10 cellular contexts compared by ENCODE assay signal in the genomic region with DNA sequence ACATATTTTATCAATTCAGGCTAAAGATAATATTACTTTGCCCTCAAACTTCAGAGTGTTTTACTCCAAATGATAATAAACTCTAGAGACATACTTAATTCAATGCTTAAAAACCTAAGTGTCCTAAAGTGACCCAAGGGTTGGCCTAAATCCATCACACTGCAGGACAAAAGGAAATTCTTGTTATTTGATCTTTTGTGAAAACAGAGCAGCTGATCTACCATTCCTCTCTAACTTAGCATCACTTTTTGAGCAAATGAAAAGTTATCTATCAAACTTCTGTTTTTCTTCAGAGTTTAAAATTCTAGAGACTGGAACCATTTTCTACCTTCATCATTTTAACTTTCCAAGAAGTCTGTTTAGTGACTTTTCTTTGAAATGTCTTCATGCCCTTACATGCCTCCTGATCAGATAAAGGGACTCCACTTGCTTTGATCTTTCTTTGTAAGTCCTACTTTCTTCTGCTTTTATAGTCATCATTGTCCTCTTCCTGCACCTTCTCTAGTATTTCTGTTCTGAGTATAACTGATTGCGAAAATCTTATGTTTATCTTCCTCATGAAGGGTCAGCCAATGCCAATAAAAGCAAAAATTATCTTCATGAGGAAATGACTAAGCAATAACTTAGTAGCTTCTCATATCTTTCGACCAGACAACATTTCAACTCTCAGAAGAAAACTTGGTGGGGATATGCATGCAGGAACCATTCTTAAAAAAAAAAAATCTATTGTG.
DNase-seq lines count a peak whose midpoint lies in the region; ATAC-seq and TF ChIP-seq lines count a peak whose summit lies in the region.
"Had no signal": no experiment of that assay in that cellular context is flagged by ENCODE, and none has a peak within 500 bp of the region (broad histone marks: within the 10 kb centered on the region; RNA-seq: fewer than 3 reads in every experiment).

No MANE protein-coding gene starts in this region.

- H3K27ac Mint-ChIP-seq in activated CD4-positive, alpha-beta T cell treated with anti-CD3 and anti-CD28 coated beads, Interleukin-2, amount 10 ng/mL, durations not matched to agents 7 days and 5 days = peak overlapping the region; percentile 76
- no peak overlapping the region for H3K27ac Mint-ChIP-seq in WTC11

- H3K4me1 Mint-ChIP-seq in activated CD4-positive, alpha-beta T cell treated with anti-CD3 and anti-CD28 coated beads, Interleukin-2, amount 10 ng/mL, durations not matched to agents 7 days and 5 days = peaks cover 24% of the 10 kb centered on the region
- peaks cover 28% of the 10 kb centered on the region for H3K4me1 Mint-ChIP-seq in WTC11

- H3K4me3 Mint-ChIP-seq in activated CD4-positive, alpha-beta T cell treated with anti-CD3 and anti-CD28 coated beads, Interleukin-2, amount 10 ng/mL, durations not matched to agents 7 days and 5 days = peak overlapping the region; percentile 0
- H3K4me3 Mint-ChIP-seq in WTC11 = no peak overlapping the region

- CTCF ChIA-PET in activated CD4-positive, alpha-beta T cell treated with anti-CD3 and anti-CD28 coated beads, Interleukin-2, amount 10 ng/mL, durations not matched to agents 7 days and 5 days (lab: Charles Lee) = interaction anchor here (1.0 to 2.0 kb wide), 2 partner anchors 22 to 29 kb away, joined by 3 to 5 read pairs; no protein-coding TSS in a partner anchor
- CTCF ChIA-PET in WTC11 (lab: Charles Lee) = no interaction called here

- no peaks in the 10 kb centered on the region for H3K27me3 Mint-ChIP-seq in activated CD4-positive, alpha-beta T cell treated with anti-CD3 and anti-CD28 coated beads, Interleukin-2, amount 10 ng/mL, durations not matched to agents 7 days and 5 days
- no peaks in the 10 kb centered on the region for H3K27me3 Mint-ChIP-seq in WTC11 (ENCODE audit: low read depth)

- peaks cover 12% of the 10 kb centered on the region for H3K9me3 Mint-ChIP-seq in activated CD4-positive, alpha-beta T cell treated with anti-CD3 and anti-CD28 coated beads, Interleukin-2, amount 10 ng/mL, durations not matched to agents 7 days and 5 days
- no peaks in the 10 kb centered on the region for H3K9me3 Mint-ChIP-seq in WTC11

- peaks cover 0 to 7% (median 0%) of the 10 kb centered on the region in 11 donors for H3K9me3 ChIP-seq in heart right ventricle
- no peaks in the 10 kb centered on the region for H3K9me3 ChIP-seq in thoracic aorta

- no peaks in the 10 kb centered on the region for H3K27me3 ChIP-seq in heart right ventricle
- no peaks in the 10 kb centered on the region for H3K27me3 ChIP-seq in thoracic aorta (replicated peaks; ENCODE audit: insufficient read depth)

- no peak for ATAC-seq in WTC11
- peak; percentile 19 to 79 (median 64) for ATAC-seq in heart right ventricle
- peak; percentile 69 for ATAC-seq in thoracic aorta (ENCODE audit: insufficient number of reproducible peaks, low FRiP score, low read depth)
- ATAC-seq: Panc1 had no signal

- POLR2A ChIA-PET in activated CD4-positive, alpha-beta T cell treated with anti-CD3 and anti-CD28 coated beads, Interleukin-2, amount 10 ng/mL, durations not matched to agents 7 days and 5 days (lab: Charles Lee) = no interaction called here
- POLR2A ChIA-PET in WTC11 (lab: Charles Lee) = no interaction called here

- intact Hi-C loops in heart right ventricle (cut with DNase I) = loop anchor here in 1 of 10 donors (10.0 kb wide), 1 partner anchor 207 kb away; no protein-coding TSS in a partner anchor

- H3K36me3 ChIP-seq in heart right ventricle = no peaks in the 10 kb centered on the region
- H3K36me3 ChIP-seq in thoracic aorta = no peaks in the 10 kb centered on the region

- DNase-seq in activated CD4-positive, alpha-beta T cell treated with anti-CD3 and anti-CD28 coated beads, Interleukin-2, amount 10 ng/mL, durations not matched to agents 7 days and 5 days = no peak
- DNase-seq in activated CD4-positive, alpha-beta T cell treated with anti-CD3 and anti-CD28 coated beads for 4 hours = no peak
- DNase-seq in WTC11 (ENCODE audit: low spot score) (no peak), heart right ventricle (peak in 1 of 2 donors; percentile 12), thoracic aorta (ENCODE audit: low spot score) (no peak), GM19240 (ENCODE audit: insufficient read length, low spot score) (no peak), superior temporal gyrus (ENCODE audit: extremely low spot score) (no peak), NCI-H1436 (lab: John Stamatoyannopoulos, UW) (no peak)
- DNase-seq: cortex of kidney had no signal

- TF ChIP-seq CTCF in WTC11 (IDR thresholded peaks at IDR 0.05) (no peak), heart right ventricle (IDR thresholded peaks at IDR 0.05) (no peak), thoracic aorta (IDR thresholded peaks at IDR 0.05) (no peak)

- H3K27ac ChIP-seq in heart right ventricle (peak overlapping the region in 9 of 10 donors; percentile 5 to 68 (median 51)), thoracic aorta (peak overlapping the region; percentile 32 to 46)

- H3K4me1 ChIP-seq in heart right ventricle (peaks cover 6 to 60% (median 44%) of the 10 kb centered on the region in 9 donors), thoracic aorta (ENCODE audit: control insufficient read depth in 1 of 2, low read depth in 2 of 2) (peaks cover 22 to 30% of the 10 kb centered on the region in 2 donors)

- no peak overlapping the region for H3K4me3 ChIP-seq in heart right ventricle
- H3K4me3 ChIP-seq in thoracic aorta = no peak overlapping the region

- 39 to 40% methylated on average over 2 of the region's 2 CpGs for WGBS in heart right ventricle, 2 donors

- peaks cover 12% of the 10 kb centered on the region for H3K36me3 Mint-ChIP-seq in activated CD4-positive, alpha-beta T cell treated with anti-CD3 and anti-CD28 coated beads, Interleukin-2, amount 10 ng/mL, durations not matched to agents 7 days and 5 days (ENCODE audit: low read depth)
- H3K36me3 Mint-ChIP-seq in WTC11 = no peaks in the 10 kb centered on the region

TF ChIP-seq in WTC11, 78 proteins besides CTCF, POLR2A, EP300 and RAD21:
- TF ChIP-seq ZNF671 (CRISPR knock-in tag; IDR thresholded peaks at IDR 0.05) (no peak), GABPB1 (CRISPR knock-in tag; IDR thresholded peaks at IDR 0.05) (0 out of 2 replicates have a peak, but pooled peaks have one; percentile 27)
TF ChIP-seq in WTC11: peak in this region for 1.
